7 cellular contexts compared by ENCODE assay signal in the genomic region with DNA sequence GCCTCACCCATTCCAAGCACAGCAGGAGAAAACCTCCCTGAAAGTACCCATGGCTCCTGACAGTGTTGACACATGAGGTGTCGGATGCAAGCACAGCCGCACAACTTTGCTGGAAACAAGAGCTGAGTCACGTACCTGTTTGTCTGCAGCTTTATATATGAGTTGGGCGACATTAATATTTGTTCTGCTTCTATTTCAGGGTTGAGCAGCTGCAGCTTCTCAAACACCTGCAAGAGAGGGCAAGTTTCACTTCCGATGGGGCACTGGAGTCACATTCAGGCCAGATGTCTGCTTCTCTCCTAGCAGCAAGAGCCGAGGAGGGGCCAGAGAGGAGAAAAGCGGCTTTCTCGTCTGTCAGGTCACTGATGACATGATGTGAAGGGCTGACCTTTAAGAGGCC.
DNase-seq lines count a peak whose midpoint lies in the region; ATAC-seq and TF ChIP-seq lines count a peak whose summit lies in the region.

No MANE protein-coding gene starts in this region.

- H3K36me3 Mint-ChIP-seq in naive B cell = peaks cover 6 to 17% of the 10 kb centered on the region in 2 donors

- peaks cover 35 to 43% (median 41%) of the 10 kb centered on the region in 3 donors for H3K4me1 Mint-ChIP-seq in naive B cell

- no peaks in the 10 kb centered on the region for H3K36me3 ChIP-seq in brain microvascular endothelial cell (replicated peaks)

- ATAC-seq in HG02623 (IDR thresholded peaks at IDR 0.05; ENCODE audit: unreplicated experiment) (peak; percentile 97), naive B cell (ENCODE audit: low read depth in 2 of 2) (peak; percentile 96)

- in situ Hi-C loops in GM18951 (cut with MboI; ENCODE audit: low sequenced_read_pairs, unreplicated experiment) (no loop called here), brain microvascular endothelial cell (cut with HindIII; ENCODE audit: low pct_ligation_motif_present, low sequenced_read_pairs) (no loop called here)

- peak; percentile 29 for TF ChIP-seq POLR2A in GM18951 (IDR thresholded peaks at IDR 0.05; ENCODE audit: extremely low read depth, insufficient read depth, insufficient read length)

- H3K27me3 ChIP-seq in dorsolateral prefrontal cortex (no peaks in the 10 kb centered on the region), brain microvascular endothelial cell (replicated peaks) (no peaks in the 10 kb centered on the region)

- intact Hi-C loops in dorsolateral prefrontal cortex (cut with DNase I) = no loop called here

- peak overlapping the region; percentile 78 to 98 (median 96) for H3K27ac Mint-ChIP-seq in naive B cell

- no peak overlapping the region for H3K4me3 ChIP-seq in dorsolateral prefrontal cortex
- no peak overlapping the region for H3K4me3 ChIP-seq in brain microvascular endothelial cell (ENCODE audit: low read depth, low read length)

- no peaks in the 10 kb centered on the region for H3K27me3 Mint-ChIP-seq in naive B cell

- H3K27ac ChIP-seq in dorsolateral prefrontal cortex (peak overlapping the region in 11 of 59 donors; percentile 0 to 59 (median 40)), brain microvascular endothelial cell (no peak overlapping the region)

- DNase-seq in NCI-H2029 treated with DMSO at 0.1 percent for 48 hours (lab: John Stamatoyannopoulos, UW) (peak; percentile 46), naive B cell (peak; percentile 82), dorsolateral prefrontal cortex (no peak), brain microvascular endothelial cell (no peak)
- no peak for DNase-seq in activated CD4-positive, CD25-positive, alpha-beta regulatory T cell treated with anti-CD3 and anti-CD28 coated beads, Interleukin-2, amount 50 U/mL, for 72 hours

- TF ChIP-seq CTCF in dorsolateral prefrontal cortex (IDR thresholded peaks at IDR 0.05 in 54 of 56, conservative IDR thresholded peaks at IDR 0.05 in 2 of 56; ENCODE audit: low read depth in 1 of 56, partially characterized antibody in 56 of 56) (no peak), brain microvascular endothelial cell (IDR thresholded peaks at IDR 0.05; ENCODE audit: low read depth, low read length, missing control alignments) (no peak)

- H3K4me3 Mint-ChIP-seq in naive B cell = peak overlapping the region; percentile 12 to 84 (median 70)

- H3K9me3 Mint-ChIP-seq in naive B cell = no peaks in the 10 kb centered on the region

Comparison
In these comparisons a context has a peak if more than half of its experiments do, and no peak if none do; other contexts are left out.
1. DNase-seq: peak in NCI-H2029 treated with DMSO at 0.1 percent for 48 hours (single experiment) and naive B cell (single experiment); none in dorsolateral prefrontal cortex (0 of 10), brain microvascular endothelial cell (single experiment) and activated CD4-positive, CD25-positive, alpha-beta regulatory T cell treated with anti-CD3 and anti-CD28 coated beads, Interleukin-2, amount 50 U/mL, for 72 hours (single experiment).